8 cellular contexts compared by ENCODE assay signal in genomic region chr1:52403566-52404115, GRCh38.
DNase-seq lines count a peak whose midpoint lies in the region; ATAC-seq and TF ChIP-seq lines count a peak whose summit lies in the region.

No MANE protein-coding gene starts in this region.

- no peaks in the 10 kb centered on the region for H4K20me1 ChIP-seq in OCI-LY3 (ENCODE audit: insufficient read depth, low read length)

- H3K4me1 ChIP-seq in OCI-LY3 (ENCODE audit: low read length) = peaks cover 17% of the 10 kb centered on the region

- H3K9ac ChIP-seq in OCI-LY3 (ENCODE audit: low read length) = peak overlapping the region; percentile 90

- peak overlapping the region; percentile 70 for H3K27ac ChIP-seq in OCI-LY3 (ENCODE audit: low read length)

- DNase-seq in CMK (ENCODE audit: low read depth) (peak; percentile 80), glomerular visceral epithelial cell (ENCODE audit: extremely low spot score) (peak; percentile 66), retinal pigment epithelial cell (ENCODE audit: low read depth) (no peak)
- peak; percentile 19 for DNase-seq in activated T-helper 9 cell treated with anti-CD3 and anti-CD28 coated beads, Interleukin-2, amount 50 U/mL, for 16 hours (ENCODE audit: low read depth)
- no peak for DNase-seq in effector CD8-positive, alpha-beta T cell (lab: John Stamatoyannopoulos, UW)

- no peaks in the 10 kb centered on the region for H3K27me3 ChIP-seq in OCI-LY3 (ENCODE audit: low read depth, low read length)

- TF ChIP-seq CTCF in OCI-LY3 (IDR thresholded peaks at IDR 0.05; ENCODE audit: low read depth, low read length) = no peak
- TF ChIP-seq CTCF in retinal pigment epithelial cell (conservative IDR thresholded peaks at IDR 0.05; ENCODE audit: low read depth, low read length) = no peak

- ATAC-seq in GM19372 (IDR thresholded peaks at IDR 0.05; ENCODE audit: low read depth, unreplicated experiment) (peak; percentile 27), HG03442 (IDR thresholded peaks at IDR 0.05; ENCODE audit: unreplicated experiment) (peak; percentile 22)

- H3K79me2 ChIP-seq in OCI-LY3 (ENCODE audit: low read length) = peaks cover 66% of the 10 kb centered on the region

- no peaks in the 10 kb centered on the region for H3K9me3 ChIP-seq in OCI-LY3 (ENCODE audit: insufficient read depth, low read length)

- H3K4me3 ChIP-seq in OCI-LY3 (ENCODE audit: low read length) (peak overlapping the region; percentile 86), retinal pigment epithelial cell (ENCODE audit: low read length) (peak overlapping the region; percentile 77)

- H3K36me3 ChIP-seq in OCI-LY3 (replicated peaks; ENCODE audit: low read depth, low read length) = peaks cover 39% of the 10 kb centered on the region

- peak overlapping the region; percentile 81 for H3K4me2 ChIP-seq in OCI-LY3 (ENCODE audit: low read length)

- peak overlapping the region; percentile 83 for H2AFZ ChIP-seq in OCI-LY3 (ENCODE audit: low read depth, low read length)

Comparison
In these comparisons a context has a peak if more than half of its experiments do, and no peak if none do; other contexts are left out.
1. DNase-seq: peak in CMK (single experiment), activated T-helper 9 cell treated with anti-CD3 and anti-CD28 coated beads, Interleukin-2, amount 50 U/mL, for 16 hours (single experiment) and glomerular visceral epithelial cell (single experiment); none in retinal pigment epithelial cell (single experiment) and effector CD8-positive, alpha-beta T cell (single experiment).